8 cellular contexts compared by ENCODE assay signal in the genomic region with DNA sequence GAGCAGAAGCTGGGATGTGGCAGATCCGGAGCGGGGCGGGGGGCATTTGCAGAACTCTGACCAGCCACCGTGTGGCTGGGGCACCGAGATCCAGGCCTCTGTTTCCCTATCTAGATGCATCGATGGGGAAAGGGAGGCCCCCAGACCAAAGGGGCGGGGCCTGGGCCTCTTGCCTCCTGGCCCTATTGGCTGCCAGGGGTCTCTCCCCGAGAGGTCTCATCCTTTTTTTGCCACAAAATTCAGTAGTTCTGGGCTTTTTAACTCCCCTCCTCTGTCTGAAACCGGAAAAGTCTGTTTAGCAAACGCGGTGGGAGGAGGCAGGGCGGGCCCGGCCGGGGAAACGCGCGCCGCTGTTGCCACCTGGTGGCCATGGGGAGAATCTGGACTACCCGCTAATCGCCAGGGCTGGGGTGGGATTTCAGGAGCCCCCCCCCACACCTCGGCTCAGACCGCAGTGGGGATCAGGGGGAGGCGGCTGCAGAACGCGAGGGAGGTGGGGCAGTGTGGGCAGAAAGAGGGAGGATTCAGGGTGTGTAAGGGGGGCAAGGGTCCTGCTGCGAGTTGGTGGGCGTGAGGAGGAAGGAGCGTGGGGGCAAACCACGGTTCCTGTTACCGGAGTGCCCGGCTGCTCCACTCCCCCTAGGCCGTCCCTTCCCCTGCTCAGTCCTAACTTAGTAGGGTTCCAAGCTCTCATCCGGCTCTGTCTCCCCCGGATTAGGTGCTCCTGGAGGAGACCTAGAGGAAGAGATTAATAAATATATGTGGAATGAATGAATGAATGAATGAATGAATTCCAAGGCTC. TPM values are rescaled to one million over a fixed set of nuclear protein-coding genes. Genes with fewer than 3 reads are reported as not detected.
DNase-seq lines count a peak whose midpoint lies in the region; ATAC-seq and TF ChIP-seq lines count a peak whose summit lies in the region.

No MANE protein-coding gene starts in this region.

- no peak overlapping the region for H2BK120ac ChIP-seq in H9 (ENCODE audit: low read depth, low read length, poor library complexity, severe bottlenecking)

- peak overlapping the region; percentile 55 for H3K18ac ChIP-seq in H9 (ENCODE audit: insufficient read length, low read depth, low read length)

- peaks cover 6% of the 10 kb centered on the region; the same call in 1 of the 2 replicates for H3K27me3 Mint-ChIP-seq in H9 (ENCODE audit: low read depth)

- peak overlapping the region; percentile 59 to 66 for H3K4me3 Mint-ChIP-seq in H9

- peak overlapping the region in 2 of 3 experiments; percentile 58 to 79; a peak in 2 of 7 replicates for H3K27ac Mint-ChIP-seq in H9

- H3K79me2 ChIP-seq in H9 (ENCODE audit: insufficient read depth, low read length): no peaks in the 10 kb centered on the region

- no peak overlapping the region for H3K23ac ChIP-seq in H9 (ENCODE audit: insufficient read length, low read depth, low read length)

- H3K23me2 ChIP-seq in H9 (ENCODE audit: insufficient read length, low read depth, low read length, poor library complexity, severe bottlenecking): no peaks in the 10 kb centered on the region

- H3K4me2 ChIP-seq in H9 (ENCODE audit: insufficient read depth, insufficient read length, low read length): peak overlapping the region; percentile 32

- H2BK15ac ChIP-seq in H9 (ENCODE audit: low read depth, low read length): no peak overlapping the region

- H3K36me3 ChIP-seq in kidney epithelial cell (ENCODE audit: control insufficient read depth, insufficient read depth, low read length): no peaks in the 10 kb centered on the region

- H3K27me3 ChIP-seq in H9 (ENCODE audit: insufficient read depth, low read length) (no peaks in the 10 kb centered on the region), kidney epithelial cell (ENCODE audit: control insufficient read depth, insufficient read depth, low read length) (peaks cover 5% of the 10 kb centered on the region)

- no peaks in the 10 kb centered on the region for H3K9me3 ChIP-seq in H9 (ENCODE audit: control insufficient read depth, low read depth, low read length)

- no peak overlapping the region for H4K8ac ChIP-seq in H9 (replicated peaks; ENCODE audit: insufficient read length, low read depth, low read length)

- WGBS in H9 (ENCODE audit: extremely low coverage, insufficient read length, low lambda C conversion rate): no CpG with 5 or more reads among the region's 34 CpGs

- no peak overlapping the region for H3K4ac ChIP-seq in H9 (ENCODE audit: low read depth, low read length)

- peaks cover 0 to 2% of the 10 kb centered on the region in 2 experiments; a peak in 3 of 5 replicates for H3K9me3 Mint-ChIP-seq in H9

- no peak overlapping the region for H2BK12ac ChIP-seq in H9 (ENCODE audit: insufficient read length, low read depth, low read length)

- no peaks in the 10 kb centered on the region for H3K36me3 Mint-ChIP-seq in H9 (ENCODE audit: insufficient read depth in 1 of 3, low read depth in 3 of 3)

- no peak overlapping the region for H3T11ph ChIP-seq in H9 (ENCODE audit: low read length)

- no peak overlapping the region for H2BK20ac ChIP-seq in H9 (ENCODE audit: low read depth, low read length, poor library complexity, severe bottlenecking)

- H3K79me1 ChIP-seq in H9 (ENCODE audit: insufficient read depth, low read depth, low read length, poor library complexity, severe bottlenecking): no peaks in the 10 kb centered on the region

- peak; percentile 89 for DNase-seq in Ammon's horn (ENCODE audit: low spot score)
- DNase-seq in H9: peak; percentile 89
- peak; percentile 84 for DNase-seq in NCI-H2171 treated with DMSO at 0.1 percent for 48 hours (lab: John Stamatoyannopoulos, UW)
- peak; percentile 84 for DNase-seq in activated CD4-positive, CD25-positive, alpha-beta regulatory T cell treated with anti-CD3 and anti-CD28 coated beads, Interleukin-2, amount 50 U/mL, for 72 hours
- DNase-seq in cerebellar cortex (ENCODE audit: low spot score): peak; percentile 73
- no peak for DNase-seq in kidney epithelial cell (ENCODE audit: low read depth)
- peak; percentile 55 to 76 (median 74) for DNase-seq in stimulated activated CD4-positive, alpha-beta T cell treated with anti-CD3 and anti-CD28 coated beads, Interleukin-12 subunit alpha, Interleukin-12 subunit beta, amount 100 ng/mL, for 48 hours (ENCODE audit: low read depth in 2 of 3, low spot score in 1 of 3)

- H4K20me1 ChIP-seq in H9 (ENCODE audit: control insufficient read depth, insufficient read depth, insufficient read length): no peaks in the 10 kb centered on the region

- no peak overlapping the region for H2AFZ ChIP-seq in H9 (ENCODE audit: low read length)

- H3K9ac ChIP-seq in H9 (ENCODE audit: extremely low read depth, insufficient read length, low read length): no peak overlapping the region

- no peak overlapping the region for H3K56ac ChIP-seq in H9 (ENCODE audit: insufficient read length, low read depth, low read length)

- no peak for ATAC-seq in HG03196 (IDR thresholded peaks at IDR 0.05; ENCODE audit: unreplicated experiment)

- H3K27ac ChIP-seq in H9 (ENCODE audit: insufficient read length, low read depth, low read length): no peak overlapping the region

- H2BK5ac ChIP-seq in H9 (ENCODE audit: insufficient read length, low read length): no peak overlapping the region

- H3K4me1 ChIP-seq in H9 (ENCODE audit: insufficient read depth, low read length): no peaks in the 10 kb centered on the region

- H3K4me3 ChIP-seq in kidney epithelial cell (ENCODE audit: low read depth, low read length): no peak overlapping the region

- no peak overlapping the region for H2AK5ac ChIP-seq in H9 (ENCODE audit: insufficient read length, low read length)

- no peak overlapping the region for H4K5ac ChIP-seq in H9 (ENCODE audit: insufficient read length, low read depth, low read length)

- H3K4me1 Mint-ChIP-seq in H9: peaks cover 0 to 19% of the 10 kb centered on the region in 2 experiments; a peak in 3 of 4 replicates

- no peak overlapping the region; the same call in 1 of the 2 replicates for H3K14ac ChIP-seq in H9 (ENCODE audit: insufficient read depth, low read length)

- TF ChIP-seq CTCF in H9 (conservative IDR thresholded peaks at IDR 0.05) (peak; percentile 98), kidney epithelial cell (IDR thresholded peaks at IDR 0.05; ENCODE audit: insufficient read depth, low read length, poor library complexity, severe bottlenecking) (peak; percentile 90)

- H4K91ac ChIP-seq in H9 (ENCODE audit: insufficient read length, low read depth, low read length): no peak overlapping the region

RNA-seq across cellular contexts. Expression of gene IL12RB1, which starts 28.3 kb away (rescaled TPM):
- total RNA-seq in H9 (2021) (not detected in 2 replicates), kidney epithelial cell (0.07 TPM in 1 of 2 replicates, not detected in the other)

RNA-seq across cellular contexts. Expression of gene MAST3, which starts 39.2 kb away (rescaled TPM):
- total RNA-seq in H9 (2021) (9.6 and 10.4 TPM in 2 replicates), kidney epithelial cell (4.6 and 4.8 TPM in 2 replicates)

RNA-seq across cellular contexts. Expression of gene ARRDC2, which starts 50.4 kb away (rescaled TPM):
- total RNA-seq in H9 (2021) (9.5 and 10.5 TPM in 2 replicates), kidney epithelial cell (8.4 and 12.5 TPM in 2 replicates)
